ENCODE assay signal across 9 cellular contexts in the genomic region with DNA sequence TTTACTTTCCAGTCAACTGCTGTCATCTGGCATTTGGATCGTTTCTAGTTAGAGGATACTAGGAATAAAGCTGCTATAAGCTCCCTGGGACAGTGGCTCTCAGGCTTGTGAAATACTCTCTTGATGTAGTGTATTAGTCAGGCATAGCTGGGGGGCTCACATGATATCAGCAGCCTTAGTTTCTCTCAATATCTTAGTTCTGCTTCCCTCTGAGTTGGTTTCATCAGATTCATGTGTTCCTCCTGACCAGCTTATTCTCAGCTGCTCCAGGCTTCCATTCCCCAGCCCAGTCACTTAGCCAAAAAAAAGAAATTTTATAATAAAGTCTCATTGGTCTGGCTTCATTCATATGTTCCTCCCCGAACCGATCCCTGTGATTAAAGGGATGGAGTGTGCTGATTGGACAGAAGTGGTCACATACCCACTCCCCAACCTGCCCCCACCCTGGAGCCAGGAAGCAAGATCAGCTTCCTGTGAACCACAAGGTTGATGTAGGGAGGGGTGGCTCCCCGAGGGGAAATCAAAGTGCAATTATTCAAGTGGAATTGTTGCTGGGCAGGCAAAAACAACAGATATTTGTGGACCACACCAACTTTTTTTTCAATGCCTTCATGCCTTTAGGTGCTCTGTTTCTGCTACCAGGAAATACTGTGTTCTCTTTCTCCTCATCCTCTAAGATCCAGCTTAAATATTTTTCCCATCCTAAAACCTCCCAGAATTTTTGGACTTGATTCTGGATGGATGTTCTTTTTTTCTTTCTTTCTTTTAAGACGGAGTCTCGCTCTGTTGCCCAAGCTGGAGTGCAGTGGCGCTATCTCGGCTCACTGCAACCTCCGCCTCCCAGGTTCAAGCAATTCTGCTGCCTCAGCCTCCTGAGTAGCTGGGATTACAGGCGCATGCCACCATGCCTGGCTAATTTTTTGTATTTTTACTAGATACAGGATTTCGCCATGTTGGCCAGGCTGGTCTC. TPM values are rescaled to one million over a fixed set of nuclear protein-coding genes. Genes with fewer than 3 reads are reported as not detected.
A peak's percentile ranks its signal among the peaks of the same experiment; 100 is the strongest.
DNase-seq lines count a peak whose midpoint lies in the region; ATAC-seq and TF ChIP-seq lines count a peak whose summit lies in the region.
"Had no signal": no experiment of that assay in that cellular context is flagged by ENCODE, and none has a peak within 500 bp of the region (broad histone marks: within the 10 kb centered on the region; RNA-seq: fewer than 3 reads in every experiment).

No MANE protein-coding gene starts in this region.

- ATAC-seq in activated B cell treated with CpG ODN at 0.5 μM for 24 hours (ENCODE audit: low read depth) = peak; percentile 49
- ATAC-seq in stimulated activated memory B cell treated with anti-CD40 and anti-IgM and Interleukin-4, amounts not matched to agents 10 μg/mL and 1 μg/mL and 100 μg/mL, for 72 hours = no peak
- no peak for ATAC-seq in HG03378 (IDR thresholded peaks at IDR 0.05; ENCODE audit: unreplicated experiment)

- H3K4me1 ChIP-seq in iPS-20b (ENCODE audit: insufficient read depth, low read length) (peaks cover 5% of the 10 kb centered on the region; the same call in 1 of the 2 replicates), suprapubic skin (peaks cover 4% of the 10 kb centered on the region)

- CTCF ChIA-PET in activated B cell treated with CpG ODN at 0.5 μM for 24 hours (lab: Charles Lee) = interaction anchor here (1.0 to 1.3 kb wide), 2 partner anchors 17 to 115 kb away, joined by 4 to 5 read pairs; no protein-coding TSS in a partner anchor

- intact Hi-C loops in activated B cell treated with CpG ODN at 0.5 μM for 24 hours (cut with micrococcal nuclease) = no loop called here

- TF ChIP-seq EP300 in suprapubic skin (IDR thresholded peaks at IDR 0.05) = no peak

- peak overlapping the region; percentile 13; the same call in 1 of the 2 replicates for H3K9ac ChIP-seq in iPS-20b (ENCODE audit: low read depth, low read length)

- no peak for TF ChIP-seq POLR2A in suprapubic skin (IDR thresholded peaks at IDR 0.05)

- no peak overlapping the region for H3K27ac ChIP-seq in iPS-20b (ENCODE audit: low read length)
- no peak overlapping the region for H3K27ac ChIP-seq in suprapubic skin

- POLR2A ChIA-PET in activated B cell treated with CpG ODN at 0.5 μM for 24 hours (lab: Charles Lee) = interaction anchor here (0.6 to 1.7 kb wide), 5 partner anchors 12 to 495 kb away, joined by 3 to 8 read pairs (median 4); no protein-coding TSS in a partner anchor

- H3K36me3 ChIP-seq in iPS-20b (ENCODE audit: insufficient read depth, low read depth, low read length) = no peaks in the 10 kb centered on the region
- H3K36me3 ChIP-seq in suprapubic skin = no peaks in the 10 kb centered on the region

- H3K27me3 ChIP-seq in iPS-20b (ENCODE audit: insufficient read depth, low read length) (no peaks in the 10 kb centered on the region), suprapubic skin (no peaks in the 10 kb centered on the region)

- TF ChIP-seq CTCF in activated B cell treated with CpG ODN at 0.5 μM for 24 hours (IDR thresholded peaks at IDR 0.05) (no peak), suprapubic skin (IDR thresholded peaks at IDR 0.05) (no peak)

- H3K9me3 ChIP-seq in iPS-20b (ENCODE audit: insufficient read depth, low read depth, low read length) (no peaks in the 10 kb centered on the region), suprapubic skin (no peaks in the 10 kb centered on the region)

- peaks cover 16% of the 10 kb centered on the region for H3K4me1 Mint-ChIP-seq in activated B cell treated with CpG ODN at 0.5 μM for 24 hours
- peaks cover 13% of the 10 kb centered on the region for H3K4me1 Mint-ChIP-seq in stimulated activated memory B cell treated with anti-CD40 and anti-IgM and Interleukin-4, amounts not matched to agents 10 μg/mL and 1 μg/mL and 100 μg/mL, for 72 hours

- no peak overlapping the region for H3K4me3 ChIP-seq in iPS-20b (ENCODE audit: low read length)
- H3K4me3 ChIP-seq in suprapubic skin = no peak overlapping the region

- H3K36me3 Mint-ChIP-seq in activated B cell treated with CpG ODN at 0.5 μM for 24 hours (ENCODE audit: low read depth) = no peaks in the 10 kb centered on the region
- no peaks in the 10 kb centered on the region for H3K36me3 Mint-ChIP-seq in stimulated activated memory B cell treated with anti-CD40 and anti-IgM and Interleukin-4, amounts not matched to agents 10 μg/mL and 1 μg/mL and 100 μg/mL, for 72 hours
- H3K36me3 Mint-ChIP-seq: activated naive CD4-positive, alpha-beta T cell treated with anti-CD3 and anti-CD28 coated beads, Interleukin-2, amount 50 U/mL, for 72 hours had no signal

- H3K27me3 Mint-ChIP-seq in activated B cell treated with CpG ODN at 0.5 μM for 24 hours = no peaks in the 10 kb centered on the region
- no peaks in the 10 kb centered on the region for H3K27me3 Mint-ChIP-seq in stimulated activated memory B cell treated with anti-CD40 and anti-IgM and Interleukin-4, amounts not matched to agents 10 μg/mL and 1 μg/mL and 100 μg/mL, for 72 hours

- no peaks in the 10 kb centered on the region for H3K9me3 Mint-ChIP-seq in activated B cell treated with CpG ODN at 0.5 μM for 24 hours
- no peaks in the 10 kb centered on the region for H3K9me3 Mint-ChIP-seq in stimulated activated memory B cell treated with anti-CD40 and anti-IgM and Interleukin-4, amounts not matched to agents 10 μg/mL and 1 μg/mL and 100 μg/mL, for 72 hours
- H3K9me3 Mint-ChIP-seq: activated naive CD4-positive, alpha-beta T cell treated with anti-CD3 and anti-CD28 coated beads, Interleukin-2, amount 50 U/mL, for 72 hours had no signal

- WGBS in suprapubic skin = 62% methylated on average over 11 of the region's 11 CpGs

- H3K27ac Mint-ChIP-seq in activated B cell treated with CpG ODN at 0.5 μM for 24 hours = peak overlapping the region; percentile 46
- H3K27ac Mint-ChIP-seq in stimulated activated memory B cell treated with anti-CD40 and anti-IgM and Interleukin-4, amounts not matched to agents 10 μg/mL and 1 μg/mL and 100 μg/mL, for 72 hours = no peak overlapping the region

- peak overlapping the region; percentile 28 for H3K4me3 Mint-ChIP-seq in activated B cell treated with CpG ODN at 0.5 μM for 24 hours
- no peak overlapping the region for H3K4me3 Mint-ChIP-seq in stimulated activated memory B cell treated with anti-CD40 and anti-IgM and Interleukin-4, amounts not matched to agents 10 μg/mL and 1 μg/mL and 100 μg/mL, for 72 hours

- DNase-seq in NCI-H82 (lab: John Stamatoyannopoulos, UW) (peak; percentile 7), NCI-H82 treated with DMSO at 0.1 percent for 48 hours (lab: John Stamatoyannopoulos, UW; ENCODE audit: unreplicated experiment) (no peak), activated B cell treated with CpG ODN at 0.5 μM for 24 hours (no peak), stromal cell of bone marrow (ENCODE audit: low read depth) (peak; percentile 79), suprapubic skin (ENCODE audit: low spot score in 2 of 2) (no peak)

RNA-seq across cellular contexts. Expression of a gene that starts 11.2 kb away (rescaled TPM):
- total RNA-seq in activated B cell treated with CpG ODN at 0.5 μM for 24 hours = 70.6 and 72.9 TPM in 2 replicates
- total RNA-seq in suprapubic skin = 10 to 100 TPM in 2 of 4 donors, 1 to 10 TPM in 2; 8.8 to 12.7 (median 10.1) TPM

Comparison
In these comparisons a context has a peak if more than half of its experiments do, and no peak if none do; other contexts are left out.
1. DNase-seq: peak in NCI-H82 (single experiment) and stromal cell of bone marrow (single experiment); none in NCI-H82 treated with DMSO at 0.1 percent for 48 hours (single experiment), activated B cell treated with CpG ODN at 0.5 μM for 24 hours (single experiment) and suprapubic skin (0 of 2).